In the genomic region with DNA sequence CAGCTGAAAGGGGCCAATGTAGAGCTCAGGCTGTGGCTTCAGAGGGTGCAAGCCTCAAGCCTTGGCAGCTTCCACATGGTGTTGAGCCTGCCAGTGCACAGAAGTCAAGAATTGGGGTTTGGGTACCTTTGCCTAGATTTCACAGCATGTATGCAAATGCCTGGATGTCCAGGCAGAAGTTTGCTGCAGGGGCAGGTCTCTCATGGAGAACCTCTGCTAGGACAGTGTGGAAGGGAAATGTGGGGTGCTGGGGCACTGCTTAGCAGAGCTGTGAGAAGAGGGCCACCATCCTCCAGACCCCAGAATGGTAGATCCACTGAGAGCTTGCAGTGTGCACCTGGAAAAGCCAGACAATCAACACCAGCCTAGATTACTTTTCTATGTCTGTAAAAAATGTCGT, we compare ENCODE assay signal across 15 cellular contexts. TPM values are rescaled to one million over a fixed set of nuclear protein-coding genes. Genes with fewer than 3 reads are reported as not detected.
"Had no signal": no experiment of that assay in that cellular context is flagged by ENCODE, and none has a peak within 500 bp of the region (broad histone marks: within the 10 kb centered on the region; RNA-seq: fewer than 3 reads in every experiment).

No MANE protein-coding gene starts in this region.

RNA-seq across cellular contexts. Expression of a gene that starts 9.2 kb away (rescaled TPM):
- total RNA-seq: activated B cell treated with CpG ODN at 0.5 μM for 24 hours; activated CD4-positive, alpha-beta memory T cell treated with anti-CD3 and anti-CD28 coated beads for 36 hours; activated CD4-positive, alpha-beta memory T cell treated with anti-CD3 and anti-CD28 coated beads, Interleukin-2, amount 10 ng/mL, durations not matched to agents 7 days and 5 days; activated CD4-positive, alpha-beta T cell treated with anti-CD3 and anti-CD28 coated beads for 36 hours; activated CD4-positive, alpha-beta T cell treated with anti-CD3 and anti-CD28 coated beads, Interleukin-2, amount 10 ng/mL, durations not matched to agents 24 days and 14 days; activated CD4-positive, alpha-beta T cell treated with anti-CD3 and anti-CD28 coated beads, Interleukin-2, amount 10 ng/mL, durations not matched to agents 7 days and 5 days; activated CD8-positive, alpha-beta memory T cell treated with anti-CD3 and anti-CD28 coated beads for 36 hours; activated CD8-positive, alpha-beta memory T cell treated with anti-CD3 and anti-CD28 coated beads, Interleukin-2, amount 10 ng/mL, durations not matched to agents 7 days and 5 days; activated CD8-positive, alpha-beta T cell treated with anti-CD3 and anti-CD28 coated beads for 36 hours; activated CD8-positive, alpha-beta T cell treated with anti-CD3 and anti-CD28 coated beads, Interleukin-2, amount 10 ng/mL, durations not matched to agents 7 days and 5 days; T-cell; T-helper 1 cell treated with Interleukin-12 subunit alpha and Interleukin-12 subunit beta and Interleukin-4 antibody, amounts not matched to agents 30 ng/mL and 1 ng/mL, for 36 hours; T-helper 17 cell; T-helper 2 cell treated with Interferon-gamma antibody and Interleukin-4, amounts not matched to agents 100 ng/mL and 5 ng/mL, for 36 hours; WTC11 had no signal
